1 cellular context compared by ENCODE assay signal in genomic region chr18:3266062-3266608, GRCh38.
TF ChIP-seq lines count a peak whose summit lies in the region.

No MANE protein-coding gene starts in this region.

TF ChIP-seq in IMR-90, 13 proteins besides CTCF, POLR2A, EP300 and RAD21 (continued from another document):
- TF ChIP-seq, protein P1, sequence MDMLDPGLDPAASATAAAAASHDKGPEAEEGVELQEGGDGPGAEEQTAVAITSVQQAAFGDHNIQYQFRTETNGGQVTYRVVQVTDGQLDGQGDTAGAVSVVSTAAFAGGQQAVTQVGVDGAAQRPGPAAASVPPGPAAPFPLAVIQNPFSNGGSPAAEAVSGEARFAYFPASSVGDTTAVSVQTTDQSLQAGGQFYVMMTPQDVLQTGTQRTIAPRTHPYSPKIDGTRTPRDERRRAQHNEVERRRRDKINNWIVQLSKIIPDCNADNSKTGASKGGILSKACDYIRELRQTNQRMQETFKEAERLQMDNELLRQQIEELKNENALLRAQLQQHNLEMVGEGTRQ (IDR thresholded peaks at IDR 0.05; ENCODE audit: low read depth, low read length) = no peak
- TF ChIP-seq SMC3 (IDR thresholded peaks at IDR 0.05; ENCODE audit: low read depth, low read length) = no peak
